32 cellular contexts compared by ENCODE assay signal in genomic region chr2:167793725-167794124, GRCh38.
"Had no signal": no experiment of that assay in that cellular context is flagged by ENCODE, and none has a peak within 500 bp of the region (broad histone marks: within the 10 kb centered on the region; RNA-seq: fewer than 3 reads in every experiment).

No MANE protein-coding gene starts in this region.

- H3K4me3 ChIP-seq: coronary artery, dorsolateral prefrontal cortex, esophagus muscularis mucosa, gastrocnemius medialis, heart left ventricle, hepatocyte had no signal

- H3K4me1 Mint-ChIP-seq: activated CD4-positive, alpha-beta memory T cell treated with anti-CD3 and anti-CD28 coated beads, Interleukin-2, amount 10 ng/mL, durations not matched to agents 7 days and 5 days; activated CD4-positive, alpha-beta T cell treated with anti-CD3 and anti-CD28 coated beads, Interleukin-2, amount 10 ng/mL, durations not matched to agents 7 days and 5 days; activated T-helper 17 cell treated with anti-CD3 and anti-CD28 coated beads, Interleukin-2, amount 50 U/mL, for 72 hours; central memory CD8-positive, alpha-beta T cell had no signal

- H3K79me2 ChIP-seq: hepatocyte had no signal

- H3K36me3 ChIP-seq: brain microvascular endothelial cell, esophagus muscularis mucosa, gastrocnemius medialis, heart left ventricle had no signal

- FAIRE-seq: astrocyte, TTC549 had no signal

- H2AFZ ChIP-seq: hepatocyte had no signal

- H3K36me3 Mint-ChIP-seq: activated naive CD8-positive, alpha-beta T cell had no signal

- H3K27ac ChIP-seq: brain microvascular endothelial cell, coronary artery, dorsolateral prefrontal cortex, esophagus muscularis mucosa, foreskin keratinocyte, gastrocnemius medialis, heart left ventricle, hepatocyte had no signal

- H3K4me2 ChIP-seq: hepatocyte had no signal

- ATAC-seq: activated T-helper 17 cell treated with anti-CD3 and anti-CD28 coated beads, Interleukin-2, amount 50 U/mL, for 72 hours; foreskin keratinocyte; gastrocnemius medialis; heart left ventricle had no signal

- H3K9me3 Mint-ChIP-seq: activated CD4-positive, alpha-beta memory T cell treated with anti-CD3 and anti-CD28 coated beads, Interleukin-2, amount 10 ng/mL, durations not matched to agents 7 days and 5 days; activated CD4-positive, alpha-beta T cell treated with anti-CD3 and anti-CD28 coated beads, Interleukin-2, amount 10 ng/mL, durations not matched to agents 7 days and 5 days; activated T-cell treated with anti-CD3 and anti-CD28 coated beads, Interleukin-2, amount 50 U/mL, for 24 hours; activated T-helper 17 cell treated with anti-CD3 and anti-CD28 coated beads, Interleukin-2, amount 50 U/mL, for 72 hours; central memory CD8-positive, alpha-beta T cell had no signal

- H3K9me3 ChIP-seq: gastrocnemius medialis had no signal

- H3K27me3 ChIP-seq: brain microvascular endothelial cell, dorsolateral prefrontal cortex, esophagus muscularis mucosa, foreskin keratinocyte, gastrocnemius medialis, heart left ventricle, hepatocyte had no signal

- H3K27me3 Mint-ChIP-seq: activated CD4-positive, alpha-beta memory T cell treated with anti-CD3 and anti-CD28 coated beads, Interleukin-2, amount 10 ng/mL, durations not matched to agents 7 days and 5 days; activated CD4-positive, alpha-beta T cell treated with anti-CD3 and anti-CD28 coated beads, Interleukin-2, amount 10 ng/mL, durations not matched to agents 7 days and 5 days; activated T-cell treated with anti-CD3 and anti-CD28 coated beads, Interleukin-2, amount 50 U/mL, for 24 hours; dendritic cell treated with granulocyte-macrophage colony-stimulating factor and Interleukin-4, amounts not matched to agents 40 ng/mL and 50 ng/mL, for 4 days had no signal

- DNase-seq: activated CD4-positive, alpha-beta memory T cell treated with anti-CD3 and anti-CD28 coated beads, Interleukin-2, amount 10 ng/mL, durations not matched to agents 7 days and 5 days; activated CD4-positive, alpha-beta T cell treated with anti-CD3 and anti-CD28 coated beads for 1 hour; activated CD4-positive, alpha-beta T cell treated with anti-CD3 and anti-CD28 coated beads for 4 hours; activated CD4-positive, alpha-beta T cell treated with anti-CD3 and anti-CD28 coated beads, Interleukin-2, amount 10 ng/mL, durations not matched to agents 7 days and 5 days; activated CD4-positive, alpha-beta T cell treated with anti-CD3 and anti-CD28 coated beads, Interleukin-2, amount 50 U/mL, for 4 hours; activated CD8-positive, alpha-beta memory T cell treated with anti-CD3 and anti-CD28 coated beads, Interleukin-2, amount 50 U/mL, for 48 hours; activated effector memory CD4-positive, alpha-beta T cell treated with Interleukin-2 at 50 U/mL for 16 hours; activated gamma-delta T cell treated with Interleukin-2 at 50 U/mL for 16 hours; activated naive CD4-positive, alpha-beta T cell treated with anti-CD3 and anti-CD28 coated beads, Interleukin-2, amount 50 U/mL, for 16 hours; activated naive CD4-positive, alpha-beta T cell treated with Interleukin-2 at 50 U/mL for 16 hours; activated T-cell treated with anti-CD3 and anti-CD28 coated beads for 4 hours; activated T-cell treated with anti-CD3 and anti-CD28 coated beads, Interleukin-2, amount 50 U/mL, for 24 hours; amniotic stem cell; anterior cingulate cortex; brain microvascular endothelial cell; dorsolateral prefrontal cortex; effector memory CD4-positive, alpha-beta T cell; erythroblast; foreskin keratinocyte; gastrocnemius medialis; glutamatergic neuron; heart left ventricle; T-helper 2 cell had no signal

- H3K4me3 Mint-ChIP-seq: activated CD4-positive, alpha-beta memory T cell treated with anti-CD3 and anti-CD28 coated beads, Interleukin-2, amount 10 ng/mL, durations not matched to agents 7 days and 5 days; activated CD4-positive, alpha-beta T cell treated with anti-CD3 and anti-CD28 coated beads, Interleukin-2, amount 10 ng/mL, durations not matched to agents 7 days and 5 days; activated naive CD8-positive, alpha-beta T cell; activated T-cell treated with anti-CD3 and anti-CD28 coated beads, Interleukin-2, amount 50 U/mL, for 24 hours; activated T-helper 17 cell treated with anti-CD3 and anti-CD28 coated beads, Interleukin-2, amount 50 U/mL, for 72 hours; central memory CD8-positive, alpha-beta T cell; dendritic cell treated with granulocyte-macrophage colony-stimulating factor and Interleukin-4, amounts not matched to agents 40 ng/mL and 50 ng/mL, for 4 days had no signal

- H3K4me1 ChIP-seq: esophagus muscularis mucosa, foreskin keratinocyte, heart left ventricle had no signal

- H3K27ac Mint-ChIP-seq: activated CD4-positive, alpha-beta memory T cell treated with anti-CD3 and anti-CD28 coated beads, Interleukin-2, amount 10 ng/mL, durations not matched to agents 7 days and 5 days; activated CD4-positive, alpha-beta T cell treated with anti-CD3 and anti-CD28 coated beads, Interleukin-2, amount 10 ng/mL, durations not matched to agents 7 days and 5 days; activated naive CD8-positive, alpha-beta T cell; activated T-cell treated with anti-CD3 and anti-CD28 coated beads, Interleukin-2, amount 50 U/mL, for 24 hours; activated T-helper 17 cell treated with anti-CD3 and anti-CD28 coated beads, Interleukin-2, amount 50 U/mL, for 72 hours; dendritic cell treated with granulocyte-macrophage colony-stimulating factor and Interleukin-4, amounts not matched to agents 40 ng/mL and 50 ng/mL, for 4 days had no signal
